Comparison of ENCODE assay signal across 1 cellular context in genomic region chr6:549901-550300, GRCh38.
TF ChIP-seq lines count a peak whose summit lies in the region.

No MANE protein-coding gene starts in this region.

TF ChIP-seq in GM23338, 12 proteins besides CTCF, POLR2A, EP300 and RAD21 (continued from another document):
- TF ChIP-seq ZNF462 (CRISPR knock-in tag; IDR thresholded peaks at IDR 0.05) (no peak), STAT1 (IDR thresholded peaks at IDR 0.05; ENCODE audit: unreplicated experiment) (no peak)
